Comparison of ENCODE assay signal across 8 cellular contexts in genomic region chr12:50924439-50925341, GRCh38. TPM values are rescaled to one million over a fixed set of nuclear protein-coding genes. Genes with fewer than 3 reads are reported as not detected.
DNase-seq lines count a peak whose midpoint lies in the region; ATAC-seq and TF ChIP-seq lines count a peak whose summit lies in the region.

No MANE protein-coding gene starts in this region.

- H3K27me3 Mint-ChIP-seq in activated T-helper 17 cell treated with anti-CD3 and anti-CD28 coated beads, Interleukin-2, amount 50 U/mL, for 72 hours = no peaks in the 10 kb centered on the region
- no peaks in the 10 kb centered on the region for H3K27me3 Mint-ChIP-seq in neural crest cell (ENCODE audit: low read depth)

- DNase-seq in DMS153 (lab: John Stamatoyannopoulos, UW) (peak; percentile 76), NCI-H345 (lab: John Stamatoyannopoulos, UW) (peak; percentile 48), germinal center (ENCODE audit: low spot score) (peak; percentile 79), neural crest cell (ENCODE audit: low read depth, low spot score) (peak; percentile 9), SW 1271 (lab: John Stamatoyannopoulos, UW) (no peak)

- no peaks in the 10 kb centered on the region for H3K36me3 Mint-ChIP-seq in activated T-helper 17 cell treated with anti-CD3 and anti-CD28 coated beads, Interleukin-2, amount 50 U/mL, for 72 hours (ENCODE audit: low read depth)
- no peaks in the 10 kb centered on the region for H3K36me3 Mint-ChIP-seq in neural crest cell (ENCODE audit: low read depth)

- H3K4me3 Mint-ChIP-seq in activated T-helper 17 cell treated with anti-CD3 and anti-CD28 coated beads, Interleukin-2, amount 50 U/mL, for 72 hours = peak overlapping the region; percentile 40
- H3K4me3 Mint-ChIP-seq in neural crest cell = peak overlapping the region; percentile 79

- TF ChIP-seq CTCF in neural crest cell (conservative IDR thresholded peaks at IDR 0.05) = no peak

- H3K4me1 Mint-ChIP-seq in activated T-helper 17 cell treated with anti-CD3 and anti-CD28 coated beads, Interleukin-2, amount 50 U/mL, for 72 hours = peaks cover 6% of the 10 kb centered on the region
- H3K4me1 Mint-ChIP-seq in neural crest cell = peaks cover 40% of the 10 kb centered on the region

- H3K27ac Mint-ChIP-seq in activated T-helper 17 cell treated with anti-CD3 and anti-CD28 coated beads, Interleukin-2, amount 50 U/mL, for 72 hours = no peak overlapping the region
- no peak overlapping the region for H3K27ac Mint-ChIP-seq in neural crest cell (ENCODE audit: unreplicated experiment)

- H3K9me3 Mint-ChIP-seq in activated T-helper 17 cell treated with anti-CD3 and anti-CD28 coated beads, Interleukin-2, amount 50 U/mL, for 72 hours = no peaks in the 10 kb centered on the region
- H3K9me3 Mint-ChIP-seq in neural crest cell = no peaks in the 10 kb centered on the region

- ATAC-seq in GM19397 (IDR thresholded peaks at IDR 0.05; ENCODE audit: unreplicated experiment) = peak; percentile 75
- ATAC-seq in HG03439 (IDR thresholded peaks at IDR 0.05; ENCODE audit: unreplicated experiment) = peak; percentile 89
- ATAC-seq in activated T-helper 17 cell treated with anti-CD3 and anti-CD28 coated beads, Interleukin-2, amount 50 U/mL, for 72 hours (replicated peaks) = peak; percentile 43

RNA-seq across cellular contexts. Expression of gene HIGD1C, which starts 27.7 kb away (rescaled TPM):
- not detected for total RNA-seq in activated T-helper 17 cell treated with anti-CD3 and anti-CD28 coated beads, Interleukin-2, amount 50 U/mL, for 72 hours
- not detected in 2 replicates for total RNA-seq in neural crest cell

Comparison
In these comparisons a context has a peak if more than half of its experiments do, and no peak if none do; other contexts are left out.
1. DNase-seq: peak in DMS153 (single experiment), NCI-H345 (single experiment), germinal center (single experiment) and neural crest cell (single experiment); none in SW 1271 (0 of 2).
2. Peak in every context shown above with its lines, with median percentiles within 50 percentile points of each other: ATAC-seq.